Comparison of ENCODE assay signal across 8 cellular contexts in the genomic region with DNA sequence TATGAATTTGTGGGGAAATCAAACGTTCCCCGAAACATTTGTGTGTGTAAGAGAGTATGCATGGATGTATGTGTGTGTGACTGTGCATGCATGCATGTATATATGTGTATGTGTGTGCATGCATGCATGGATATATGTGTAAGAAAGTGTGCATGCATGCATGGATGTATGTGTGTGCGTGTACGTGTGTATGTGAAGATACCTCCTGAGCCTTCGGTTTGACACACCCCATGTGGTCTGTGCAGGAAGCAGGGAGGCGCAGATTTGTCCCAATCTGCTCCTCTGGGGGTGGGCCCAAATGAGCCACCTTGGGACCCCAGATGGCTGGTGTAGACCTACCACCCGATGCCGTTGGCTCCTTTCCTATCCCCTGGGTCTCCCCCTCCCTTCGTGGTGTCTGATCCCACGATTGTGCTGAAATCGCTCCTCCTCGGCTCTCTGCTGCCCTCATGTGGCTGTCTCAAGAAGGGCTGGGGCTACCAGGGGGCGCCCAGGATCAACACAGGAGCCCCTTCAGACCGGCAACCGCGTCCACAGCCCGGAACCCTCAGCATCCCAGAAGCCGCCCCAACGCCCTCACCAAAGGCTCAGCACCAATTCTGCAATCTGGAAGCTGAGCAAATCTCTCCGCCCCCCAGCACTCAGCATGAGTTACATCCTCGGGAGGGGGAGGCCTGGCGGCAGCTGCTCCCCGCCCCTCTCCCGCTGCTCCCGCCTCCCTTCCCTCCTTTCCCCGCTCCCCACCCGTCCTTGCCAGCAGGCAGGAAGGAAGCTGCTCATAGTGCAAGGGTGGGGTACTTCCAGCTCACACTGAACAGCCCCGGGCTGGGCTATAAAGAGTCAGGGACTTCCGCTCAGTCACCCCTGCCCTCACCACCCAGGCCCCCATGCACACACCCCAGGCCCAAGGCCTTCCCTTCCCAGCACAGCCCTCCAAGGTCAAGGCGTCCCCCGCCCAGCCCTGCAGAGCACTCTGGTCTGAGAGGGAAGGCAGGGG. TPM values are rescaled to one million over a fixed set of nuclear protein-coding genes. Genes with fewer than 3 reads are reported as not detected.
A peak's percentile ranks its signal among the peaks of the same experiment; 100 is the strongest.
DNase-seq lines count a peak whose midpoint lies in the region; ATAC-seq, FAIRE-seq and TF ChIP-seq lines count a peak whose summit lies in the region.

No MANE protein-coding gene starts in this region.

- H3K9me3 ChIP-seq in GM23248 (ENCODE audit: low read depth), result no peaks in the 10 kb centered on the region
- peaks cover 2% of the 10 kb centered on the region for H3K9me3 ChIP-seq in endothelial cell of umbilical vein (replicated peaks; ENCODE audit: control insufficient read depth, insufficient read depth, low read length)

- H3K4me1 ChIP-seq in GM23248 (ENCODE audit: insufficient read depth) (no peaks in the 10 kb centered on the region), endothelial cell of umbilical vein (ENCODE audit: control insufficient read depth, extremely low read depth, insufficient read depth, low read length) (peaks cover 26% of the 10 kb centered on the region)

- dilution Hi-C loops in endothelial cell of umbilical vein (cut with MboI; ENCODE audit: extremely low pct_ligation_motif_present, low sequenced_read_pairs), result no loop called here

- no peaks in the 10 kb centered on the region for H4K20me1 ChIP-seq in GM23248 (ENCODE audit: insufficient read depth)
- no peaks in the 10 kb centered on the region for H4K20me1 ChIP-seq in endothelial cell of umbilical vein (replicated peaks; ENCODE audit: control insufficient read depth, extremely low read depth, insufficient read depth, low read length)

- POLR2A ChIA-PET in endothelial cell of umbilical vein (lab: Charles Lee), result no interaction called here

- CTCF ChIA-PET in endothelial cell of umbilical vein (lab: Charles Lee), result interaction anchor here (0.6 to 3.3 kb wide), 33 partner anchors 9 to 619 kb away, joined by 3 to 42 read pairs (median 4); a partner anchor contains a TSS

- 11 to 14% methylated on average over 22 to 31 of the region's 31 CpGs for WGBS in GM23248 (ENCODE audit: low coverage in 1 of 2, low lambda C conversion rate in 2 of 2, missing lambda C conversion rate in 2 of 2), 2 experiments

- no peaks in the 10 kb centered on the region for H3K9me2 ChIP-seq in GM23248 (ENCODE audit: insufficient read depth)

- intact Hi-C loops in endothelial cell of umbilical vein (cut with micrococcal nuclease), result loop anchor here (1.0 to 10.0 kb wide), 9 partner anchors 20 to 701 kb away; a partner anchor contains a TSS

- BruUV-seq in endothelial cell of umbilical vein (replicated peaks; lab: Mats Ljungman, UMichigan), result no TSS peak

- no peaks in the 10 kb centered on the region for H3F3A ChIP-seq in GM23248 (ENCODE audit: insufficient read depth)

- H3K9ac ChIP-seq in GM23248 (no peak overlapping the region), endothelial cell of umbilical vein (replicated peaks; ENCODE audit: extremely low read depth, insufficient read depth, low read length) (no peak overlapping the region)

- H3K27me3 ChIP-seq in GM23248 (replicated peaks; ENCODE audit: insufficient read depth) (no peaks in the 10 kb centered on the region; the same call in 1 of the 2 replicates), endothelial cell of umbilical vein (ENCODE audit: control insufficient read depth in 2 of 2, insufficient read depth in 2 of 2, low read length in 2 of 2) (peaks cover 0 to 1% of the 10 kb centered on the region in 2 experiments)

- peak; percentile 47 for TF ChIP-seq POLR2A in endothelial cell of umbilical vein (IDR thresholded peaks at IDR 0.05; ENCODE audit: low read depth, low read length)

- H3K4me3 ChIP-seq in GM23248, result no peak overlapping the region
- H3K4me3 ChIP-seq in endothelial cell of umbilical vein (replicated peaks in 1 of 3; ENCODE audit: insufficient read depth in 1 of 3, low read depth in 1 of 3, low read length in 3 of 3), result no peak overlapping the region

- ATAC-seq in GM19324 (IDR thresholded peaks at IDR 0.05; ENCODE audit: low FRiP score, unreplicated experiment), result no peak

- in situ Hi-C loops in ACHN (cut with HindIII; ENCODE audit: low pct_ligation_motif_present, low pct_unique_long_range_greater_than_20kb, low sequenced_read_pairs), result no loop called here
- in situ Hi-C loops in GM23248 (cut with MboI), result loop anchor here (5.0 kb wide), 1 partner anchor 86 kb away; no protein-coding TSS in a partner anchor

- no peaks in the 10 kb centered on the region for H3K36me3 ChIP-seq in GM23248 (ENCODE audit: low read depth)
- no peaks in the 10 kb centered on the region for H3K36me3 ChIP-seq in endothelial cell of umbilical vein (ENCODE audit: control insufficient read depth in 2 of 2, extremely low read depth in 1 of 2, insufficient read depth in 2 of 2, low read length in 2 of 2)

- TF ChIP-seq CTCF in endothelial cell of umbilical vein (IDR thresholded peaks at IDR 0.05; ENCODE audit: extremely low read depth in 1 of 2, insufficient read depth in 1 of 2, low read depth in 1 of 2, low read length in 2 of 2), result peak; percentile 93 to 96

- no peak overlapping the region for H3K27ac ChIP-seq in GM23248
- H3K27ac ChIP-seq in endothelial cell of umbilical vein (ENCODE audit: insufficient read depth, low read depth, low read length), result peak overlapping the region; percentile 52
- no peak overlapping the region for H3K27ac ChIP-seq in substantia nigra (ENCODE audit: low read depth, low read length, poor library complexity, severe bottlenecking)

- H2AFZ ChIP-seq in GM23248 (no peak overlapping the region), endothelial cell of umbilical vein (ENCODE audit: low read depth, low read length) (peak overlapping the region; percentile 40)

- DNase-seq in ACHN (peak; percentile 47), GM23248 (peak; percentile 43), NCI-H69 (lab: John Stamatoyannopoulos, UW) (peak; percentile 93), endothelial cell of umbilical vein (ENCODE audit: low read depth, low spot score) (peak; percentile 87), myocyte (ENCODE audit: low read depth) (peak; percentile 51), substantia nigra (lab: John Stamatoyannopoulos, UW) (peak in 37 of 49 donors; percentile 17 to 92 (median 44))
- DNase-seq in activated CD8-positive, alpha-beta memory T cell treated with anti-CD3 and anti-CD28 coated beads, Interleukin-2, amount 50 U/mL, for 48 hours, result peak; percentile 88

- H3K79me2 ChIP-seq in GM23248 (ENCODE audit: insufficient read depth) (no peaks in the 10 kb centered on the region), endothelial cell of umbilical vein (ENCODE audit: control insufficient read depth, insufficient read depth, low read length) (no peaks in the 10 kb centered on the region)

- H3K4me2 ChIP-seq in GM23248 (ENCODE audit: unreplicated experiment) (no peak overlapping the region), endothelial cell of umbilical vein (ENCODE audit: insufficient read depth, low read length) (peak overlapping the region; percentile 26)

- FAIRE-seq in endothelial cell of umbilical vein (lab: Jason Lieb, UNC), result peak; percentile 97

- no peaks in the 10 kb centered on the region for H3K9me1 ChIP-seq in endothelial cell of umbilical vein (replicated peaks; ENCODE audit: control insufficient read depth, extremely low read depth, insufficient read depth, low read length)

RNA-seq across cellular contexts. Expression of a gene that starts 2.3 kb away (rescaled TPM):
- 0.13 and 0.32 TPM in 2 replicates for total RNA-seq in GM23248 (2014; rRNA removed; shearing (Covaris generic))
- polyA plus RNA-seq in GM23248 (2016; fragmentation: Nextera tagmentation; extraction: Ambion mirVana), result 0.61 and 0.83 TPM in 2 replicates
- 51.4 and 82.8 TPM in 2 replicates for total RNA-seq in endothelial cell of umbilical vein
- polyA plus RNA-seq in endothelial cell of umbilical vein, result 95.1 and 120 TPM in 2 replicates
- polyA plus RNA-seq in endothelial cell of umbilical vein (2011; cell fraction: cytosol; rRNA removed), result 35.6 and 46.0 TPM in 2 replicates
- 101 and 123 TPM in 2 replicates for polyA plus RNA-seq in endothelial cell of umbilical vein (2011; cell fraction: nucleus; rRNA removed)
- 59.2 and 81.5 TPM in 2 replicates for polyA plus RNA-seq in endothelial cell of umbilical vein (2012)
- 55.3 and 69.1 TPM in 2 replicates for polyA minus RNA-seq in endothelial cell of umbilical vein
- polyA minus RNA-seq in endothelial cell of umbilical vein (2011; cell fraction: cytosol; rRNA and poly(A)+ RNA removed), result not detected
- 40.8 and 66.5 TPM in 2 replicates for polyA minus RNA-seq in endothelial cell of umbilical vein (2011; cell fraction: nucleus; rRNA and poly(A)+ RNA removed)
- total RNA-seq in myocyte, result not detected in 2 replicates
- not detected for polyA plus RNA-seq in myocyte (2012)

RNA-seq across cellular contexts. Expression of a gene that starts 10.4 kb away (rescaled TPM):
- total RNA-seq in GM23248 (2014; rRNA removed; shearing (Covaris generic)), result not detected in 2 replicates
- not detected in 2 replicates for polyA plus RNA-seq in GM23248 (2016; fragmentation: Nextera tagmentation; extraction: Ambion mirVana)
- total RNA-seq in endothelial cell of umbilical vein, result 0.09 TPM in 1 of 2 replicates, not detected in the other
- 0.03 and 0.10 TPM in 2 replicates for polyA plus RNA-seq in endothelial cell of umbilical vein
- polyA plus RNA-seq in endothelial cell of umbilical vein (2011; cell fraction: cytosol; rRNA removed), result 0.06 TPM in 2 replicates
- 0.07 and 0.15 TPM in 2 replicates for polyA plus RNA-seq in endothelial cell of umbilical vein (2011; cell fraction: nucleus; rRNA removed)
- 0.08 and 0.14 TPM in 2 replicates for polyA plus RNA-seq in endothelial cell of umbilical vein (2012)
- polyA minus RNA-seq in endothelial cell of umbilical vein, result 3.1 TPM in 2 replicates
- not detected for polyA minus RNA-seq in endothelial cell of umbilical vein (2011; cell fraction: cytosol; rRNA and poly(A)+ RNA removed)
- not detected in 2 replicates for polyA minus RNA-seq in endothelial cell of umbilical vein (2011; cell fraction: nucleus; rRNA and poly(A)+ RNA removed)
- 6.9 and 8.7 TPM in 2 replicates for total RNA-seq in myocyte
- 2.3 TPM for polyA plus RNA-seq in myocyte (2012)

RNA-seq across cellular contexts. Expression of a gene that starts 35.8 kb away (rescaled TPM):
- total RNA-seq in GM23248 (2014; rRNA removed; shearing (Covaris generic)), result not detected in 2 replicates
- polyA plus RNA-seq in GM23248 (2016; fragmentation: Nextera tagmentation; extraction: Ambion mirVana) (0.79 and 0.81 TPM in 2 replicates), endothelial cell of umbilical vein (0.02 and 0.04 TPM in 2 replicates)
- total RNA-seq in endothelial cell of umbilical vein (not detected in 2 replicates), myocyte (0.11 and 0.21 TPM in 2 replicates)
- polyA plus RNA-seq in endothelial cell of umbilical vein (2011; cell fraction: cytosol; rRNA removed), result 0.03 and 0.10 TPM in 2 replicates
- 0.83 and 0.92 TPM in 2 replicates for polyA plus RNA-seq in endothelial cell of umbilical vein (2011; cell fraction: nucleus; rRNA removed)
- polyA plus RNA-seq in endothelial cell of umbilical vein (2012), result 2.6 and 4.2 TPM in 2 replicates
- polyA minus RNA-seq in endothelial cell of umbilical vein, result 0.04 TPM in 1 of 2 replicates, not detected in the other
- not detected for polyA minus RNA-seq in endothelial cell of umbilical vein (2011; cell fraction: cytosol; rRNA and poly(A)+ RNA removed)
- polyA minus RNA-seq in endothelial cell of umbilical vein (2011; cell fraction: nucleus; rRNA and poly(A)+ RNA removed), result not detected in 2 replicates
- 0.57 TPM for polyA plus RNA-seq in myocyte (2012)

RNA-seq across cellular contexts. Expression of a gene that starts 39.7 kb away (rescaled TPM):
- 31.6 and 32.2 TPM in 2 replicates for total RNA-seq in GM23248 (2014; rRNA removed; shearing (Covaris generic))
- polyA plus RNA-seq in GM23248 (2016; fragmentation: Nextera tagmentation; extraction: Ambion mirVana) (28.5 and 29.6 TPM in 2 replicates), endothelial cell of umbilical vein (38.0 and 43.2 TPM in 2 replicates)
- total RNA-seq in endothelial cell of umbilical vein (46.3 and 48.5 TPM in 2 replicates), myocyte (47.8 and 53.0 TPM in 2 replicates)
- polyA plus RNA-seq in endothelial cell of umbilical vein (2011; cell fraction: cytosol; rRNA removed), result 17.0 and 24.0 TPM in 2 replicates
- polyA plus RNA-seq in endothelial cell of umbilical vein (2011; cell fraction: nucleus; rRNA removed), result 72.9 and 73.6 TPM in 2 replicates
- 25.7 and 27.7 TPM in 2 replicates for polyA plus RNA-seq in endothelial cell of umbilical vein (2012)
- polyA minus RNA-seq in endothelial cell of umbilical vein, result 31.4 and 40.4 TPM in 2 replicates
- 24.2 TPM for polyA minus RNA-seq in endothelial cell of umbilical vein (2011; cell fraction: cytosol; rRNA and poly(A)+ RNA removed)
- polyA minus RNA-seq in endothelial cell of umbilical vein (2011; cell fraction: nucleus; rRNA and poly(A)+ RNA removed), result 27.7 and 42.7 TPM in 2 replicates
- polyA plus RNA-seq in myocyte (2012), result 55.2 TPM

RNA-seq across cellular contexts. Expression of a gene that starts 59.8 kb away (rescaled TPM):
- 1.1 TPM in 1 of 2 replicates, not detected in the other for total RNA-seq in GM23248 (2014; rRNA removed; shearing (Covaris generic))
- polyA plus RNA-seq in GM23248 (2016; fragmentation: Nextera tagmentation; extraction: Ambion mirVana), result 0.26 TPM in 1 of 2 replicates, not detected in the other
- 0.69 and 1.4 TPM in 2 replicates for total RNA-seq in endothelial cell of umbilical vein
- 0.70 and 1.1 TPM in 2 replicates for polyA plus RNA-seq in endothelial cell of umbilical vein
- polyA plus RNA-seq in endothelial cell of umbilical vein (2011; cell fraction: cytosol; rRNA removed), result 0.14 and 0.16 TPM in 2 replicates
- polyA plus RNA-seq in endothelial cell of umbilical vein (2011; cell fraction: nucleus; rRNA removed), result 3.4 and 5.3 TPM in 2 replicates
- polyA plus RNA-seq in endothelial cell of umbilical vein (2012), result 1.0 and 1.6 TPM in 2 replicates
- 0.34 and 0.38 TPM in 2 replicates for polyA minus RNA-seq in endothelial cell of umbilical vein
- polyA minus RNA-seq in endothelial cell of umbilical vein (2011; cell fraction: cytosol; rRNA and poly(A)+ RNA removed), result 1.7 TPM
- polyA minus RNA-seq in endothelial cell of umbilical vein (2011; cell fraction: nucleus; rRNA and poly(A)+ RNA removed), result 1.1 and 1.5 TPM in 2 replicates
- 3.6 and 5.5 TPM in 2 replicates for total RNA-seq in myocyte
- 17.5 TPM for polyA plus RNA-seq in myocyte (2012)

Comparison
In these comparisons a context has a peak if more than half of its experiments do, and no peak if none do; other contexts are left out.
1. DNase-seq: peak in every context shown above with its lines; median percentile 93 in NCI-H69; 88 in activated CD8-positive, alpha-beta memory T cell treated with anti-CD3 and anti-CD28 coated beads, Interleukin-2, amount 50 U/mL, for 48 hours; 87 in endothelial cell of umbilical vein; 51 in myocyte; 47 in ACHN; 44 in substantia nigra; 43 in GM23248.
2. RNA of a gene that starts 2.3 kb away (total RNA-seq): 51.4 to 82.8 TPM in endothelial cell of umbilical vein; 0.13 to 0.32 TPM in GM23248 and not detected in myocyte; every median in the first group is over 10 times any median in the second.